In genomic region chr15:54687628-54688027, GRCh38 we compare ENCODE assay signal across 19 cellular contexts.
DNase-seq lines count a peak whose midpoint lies in the region; ATAC-seq, FAIRE-seq and TF ChIP-seq lines count a peak whose summit lies in the region.
"Had no signal": no experiment of that assay in that cellular context is flagged by ENCODE, and none has a peak within 500 bp of the region (broad histone marks: within the 10 kb centered on the region; RNA-seq: fewer than 3 reads in every experiment).

No MANE protein-coding gene starts in this region.

- H3K9me3 ChIP-seq in spleen: no peaks in the 10 kb centered on the region

- no peaks in the 10 kb centered on the region for H3K36me3 ChIP-seq in spleen

- peak; percentile 49 for DNase-seq in DMS53 (lab: John Stamatoyannopoulos, UW)
- no peak for DNase-seq in DMS53 treated with DMSO at 0.1 percent for 48 hours (lab: John Stamatoyannopoulos, UW; ENCODE audit: unreplicated experiment)
- DNase-seq in RCC 7860 (ENCODE audit: low spot score): peak; percentile 17
- peak; percentile 9 for DNase-seq in epithelial cell of proximal tubule (ENCODE audit: low read depth)
- DNase-seq in renal cortical epithelial cell (ENCODE audit: low read depth): peak; percentile 56
- no peak for DNase-seq in NCI-H2081 (lab: John Stamatoyannopoulos, UW)
- DNase-seq in spleen: no peak
- DNase-seq: CD4-positive, alpha-beta memory T cell; GF-D8; GOT3; NCI-H1105; NCI-H1694; NCI-H526 treated with DMSO at 0.1 percent for 48 hours; PC-3; Right ventricle myocardium superior had no signal

- no peaks in the 10 kb centered on the region for H3K27me3 ChIP-seq in spleen (replicated peaks in 1 of 7)

- no peak overlapping the region for H3K27ac ChIP-seq in spleen
- H3K27ac ChIP-seq: 22Rv1 had no signal

- intact Hi-C loops in spleen (cut with DNase I; ENCODE audit: low total_unique reads): no loop called here

- H3K4me1 ChIP-seq in spleen: no peaks in the 10 kb centered on the region

- no peak for ATAC-seq in GM21576 (IDR thresholded peaks at IDR 0.05; ENCODE audit: unreplicated experiment)
- ATAC-seq: PC-3 had no signal

- TF ChIP-seq CTCF in epithelial cell of proximal tubule (conservative IDR thresholded peaks at IDR 0.05; ENCODE audit: low read depth, low read length): no peak
- TF ChIP-seq CTCF in spleen (IDR thresholded peaks at IDR 0.05 in 8 of 11, conservative IDR thresholded peaks at IDR 0.05 in 3 of 11): no peak

- peak; percentile 12 for FAIRE-seq in RCC 7860 (lab: Jason Lieb, UNC)
- FAIRE-seq: GM12891, GM18507 had no signal

- H3K4me3 ChIP-seq in epithelial cell of proximal tubule (ENCODE audit: low read depth, low read length): peak overlapping the region; percentile 45
- no peak overlapping the region for H3K4me3 ChIP-seq in spleen

- no peak for TF ChIP-seq POLR2A in spleen (IDR thresholded peaks at IDR 0.05)

- WGBS in spleen, 5 donors: 60 to 74% (median 67%) methylated on average over 10 of the region's 10 CpGs

Comparison
In these comparisons a context has a peak if more than half of its experiments do, and no peak if none do; other contexts are left out.
1. DNase-seq: peak in DMS53 (single experiment), RCC 7860 (single experiment), epithelial cell of proximal tubule (single experiment) and renal cortical epithelial cell (single experiment); none in DMS53 treated with DMSO at 0.1 percent for 48 hours (single experiment), NCI-H2081 (0 of 2) and spleen (single experiment).